8 cellular contexts compared by ENCODE assay signal in genomic region chr5:176543428-176544182, GRCh38. TPM values are rescaled to one million over a fixed set of nuclear protein-coding genes. Genes with fewer than 3 reads are reported as not detected.
A peak's percentile ranks its signal among the peaks of the same experiment; 100 is the strongest.
DNase-seq lines count a peak whose midpoint lies in the region; ATAC-seq, FAIRE-seq and TF ChIP-seq lines count a peak whose summit lies in the region.

No MANE protein-coding gene starts in this region.

- TF ChIP-seq RAD21 in HepG2 (CRISPR knock-in tag; IDR thresholded peaks at IDR 0.05), result no peak

- H3K27ac ChIP-seq in colonic mucosa (peak overlapping the region; percentile 99), HepG2 (ENCODE audit: extremely low read length, insufficient read depth, low read length) (no peak overlapping the region)

- peak; percentile 61 for DNase-seq in NK-92 treated with Interleukin-12 subunit alpha and Interleukin-12 subunit beta, amount 100 ng/mL, for 24 hours (lab: John Stamatoyannopoulos, UW)
- DNase-seq in NK-92 (lab: John Stamatoyannopoulos, UW; ENCODE audit: unreplicated experiment) (no peak), NCI-H2196 treated with DMSO at 0.1 percent for 48 hours (lab: John Stamatoyannopoulos, UW; ENCODE audit: unreplicated experiment) (peak; percentile 57), colonic mucosa (peak; percentile 84), HepG2 (ENCODE audit: low spot score) (no peak)
- peak; percentile 82 for DNase-seq in activated CD4-positive, CD25-positive, alpha-beta regulatory T cell treated with anti-CD3 and anti-CD28 coated beads, Interleukin-2, amount 50 U/mL, for 72 hours
- peak in 2 of 3 experiments; percentile 50 to 64 for DNase-seq in stimulated activated CD4-positive, alpha-beta T cell treated with anti-CD3 and anti-CD28 coated beads, TNF-alpha, amount 100 ng/mL, for 4 hours (ENCODE audit: low read depth in 3 of 3)

- no TSS peak for BruUV-seq in HepG2 (replicated peaks; lab: Mats Ljungman, UMichigan)

- CTCF ChIA-PET in HepG2 (lab: Yijun Ruan, JAX; ENCODE audit: low intra/inter-chr PET ratio, low total read pairs), result no interaction called here

- no peaks in the 10 kb centered on the region for H4K20me1 ChIP-seq in HepG2 (ENCODE audit: insufficient read depth, low read length)

- H3K4me2 ChIP-seq in HepG2 (ENCODE audit: low read depth, low read length), result peak overlapping the region; percentile 93

- WGBS in HepG2 (ENCODE audit: low lambda C conversion rate), result 0% methylated on average over 7 of the region's 63 CpGs

- H3K36me3 ChIP-seq in colonic mucosa (no peaks in the 10 kb centered on the region), HepG2 (replicated peaks in 1 of 2; ENCODE audit: control insufficient read depth in 1 of 2, insufficient read depth in 2 of 2, low read length in 2 of 2) (no peaks in the 10 kb centered on the region)

- no peak for TF ChIP-seq CTCF in colonic mucosa (IDR thresholded peaks at IDR 0.05)
- 0 out of 2 replicates have a peak, but pooled peaks have one; percentile 6 for TF ChIP-seq CTCF in HepG2 (CRISPR knock-in tag; IDR thresholded peaks at IDR 0.05)

- TF ChIP-seq EP300 in HepG2 (IDR thresholded peaks at IDR 0.05; ENCODE audit: low read depth in 2 of 2, low read length in 2 of 2) (no peak), HepG2 (CRISPR knock-in tag; IDR thresholded peaks at IDR 0.05; ENCODE audit: borderline replicate concordance) (no peak)

- ATAC-seq in HG03039 (IDR thresholded peaks at IDR 0.05; ENCODE audit: unreplicated experiment) (peak; percentile 48), HepG2 (peak; percentile 39)

- H3K9me3 ChIP-seq in colonic mucosa (no peaks in the 10 kb centered on the region), HepG2 (ENCODE audit: low read length) (no peaks in the 10 kb centered on the region)

- H3K9ac ChIP-seq in colonic mucosa (ENCODE audit: low read depth in 2 of 2, low read length in 2 of 2) (peak overlapping the region; percentile 94 to 98), HepG2 (ENCODE audit: insufficient read depth, low read depth, low read length) (peak overlapping the region; percentile 74)

- H3K4me3 ChIP-seq in colonic mucosa, result peak overlapping the region; percentile 61
- H3K4me3 ChIP-seq in HepG2 (replicated peaks in 1 of 3; ENCODE audit: insufficient read depth in 1 of 3, low read depth in 2 of 3, low read length in 3 of 3), result peak overlapping the region; percentile 66 to 77 (median 72)

- POLR2A ChIA-PET in HepG2 (lab: Yijun Ruan, JAX), result interaction anchor here (1.2 to 9.7 kb wide), 6 partner anchors 7 to 543 kb away, joined by 3 to 212 read pairs (median 4); partner anchors contain the start of genes CLTB, FAF2, FGFR4 and HIGD2A

- FAIRE-seq in HepG2 (lab: Jason Lieb, UNC), result no peak

- H3K79me2 ChIP-seq in HepG2 (ENCODE audit: insufficient read depth, low read length), result no peaks in the 10 kb centered on the region

- in situ Hi-C loops in HepG2 (cut with HindIII; ENCODE audit: extremely low pct_ligation_motif_present, low pct_unique_long_range_greater_than_20kb), result loop anchor here (25.0 kb wide), 1 partner anchor 819 kb away; the partner anchor contains the start of genes LMAN2 and RGS14

- H3K4me1 ChIP-seq in colonic mucosa (peaks cover 27% of the 10 kb centered on the region), HepG2 (ENCODE audit: insufficient read depth, low read length) (peaks cover 86% of the 10 kb centered on the region)

- intact Hi-C loops in colonic mucosa (cut with DNase I) (no loop called here), HepG2 (cut with micrococcal nuclease; ENCODE audit: unreplicated experiment) (no loop called here)

- no peak for TF ChIP-seq POLR2A in HepG2 (IDR thresholded peaks at IDR 0.05; ENCODE audit: insufficient read depth in 1 of 2, low read depth in 2 of 2, low read length in 2 of 2)

- peak overlapping the region; percentile 62 for H2AFZ ChIP-seq in HepG2 (ENCODE audit: low read length)

- H3K27me3 ChIP-seq in colonic mucosa, result no peaks in the 10 kb centered on the region
- no peaks in the 10 kb centered on the region for H3K27me3 ChIP-seq in HepG2 (ENCODE audit: control insufficient read depth in 1 of 2, insufficient read depth in 2 of 2, low read length in 2 of 2)

TF ChIP-seq in HepG2, 621 proteins besides CTCF, POLR2A, EP300 and RAD21 (continues in another document):
- TF ChIP-seq ZNF800 (CRISPR knock-in tag; IDR thresholded peaks at IDR 0.05), result 0 out of 2 replicates have a peak, but pooled peaks have one; percentile 42

RNA-seq across cellular contexts. Expression of gene CDHR2, which starts 5.5 kb away (rescaled TPM):
- 10 to 100 TPM; 42.8 to 60.2 TPM for total RNA-seq in colonic mucosa
- 7.8 and 17.9 TPM in 2 replicates for total RNA-seq in HepG2 (2016; rRNA removed; fragmentation: Illumina TruSeq; extraction: Trizol)
- 3.8 and 4.0 TPM in 2 replicates for total RNA-seq in HepG2 (2016; cell fraction: cytosol; rRNA removed; fragmentation: Illumina TruSeq; extraction: Trizol; ENCODE audit: low read depth)
- total RNA-seq in HepG2 (2016; cell fraction: insoluble cytoplasmic fraction; rRNA removed; fragmentation: Illumina TruSeq; extraction: Trizol), result 5.3 and 18.3 TPM in 2 replicates
- 7.4 and 8.2 TPM in 2 replicates for total RNA-seq in HepG2 (2016; cell fraction: membrane; rRNA removed; fragmentation: Illumina TruSeq; extraction: Trizol)
- total RNA-seq in HepG2 (2016; cell fraction: nucleus; rRNA removed; fragmentation: Illumina TruSeq; extraction: Trizol), result 19.1 and 22.7 TPM in 2 replicates
- polyA plus RNA-seq in HepG2 (2011; rRNA removed), result 20.9 and 27.3 TPM in 2 replicates
- 14.0 and 14.6 TPM in 2 replicates for polyA plus RNA-seq in HepG2 (2011; cell fraction: cytosol; rRNA removed)
- polyA plus RNA-seq in HepG2 (2011; cell fraction: nucleus; rRNA removed), result 70.0 and 99.3 TPM in 2 replicates
- polyA plus RNA-seq in HepG2 (2012), result 15.8 and 16.5 TPM in 2 replicates
- 2.7 and 3.5 TPM in 2 replicates for polyA plus RNA-seq in HepG2 (2016; cell fraction: cytosol; fragmentation: Illumina TruSeq; extraction: Trizol; ENCODE audit: low read depth)
- polyA plus RNA-seq in HepG2 (2016; cell fraction: insoluble cytoplasmic fraction; fragmentation: Illumina TruSeq; extraction: Trizol; ENCODE audit: low read depth), result 6.8 and 7.1 TPM in 2 replicates
- polyA plus RNA-seq in HepG2 (2016; cell fraction: membrane; fragmentation: Illumina TruSeq; extraction: Trizol; ENCODE audit: low read depth), result 4.6 and 6.1 TPM in 2 replicates
- polyA plus RNA-seq in HepG2 (2016; cell fraction: nucleus; fragmentation: Illumina TruSeq; extraction: Trizol; ENCODE audit: insufficient read depth, low read depth), result 48.7 and 52.7 TPM in 2 replicates
- 0.07 and 41.0 TPM in 2 replicates for polyA minus RNA-seq in HepG2 (2011; rRNA and poly(A)+ RNA removed; ENCODE audit: low replicate concordance)
- polyA minus RNA-seq in HepG2 (2011; cell fraction: cytosol; rRNA and poly(A)+ RNA removed), result 12.1 and 12.2 TPM in 2 replicates
- 15.5 and 15.7 TPM in 2 replicates for polyA minus RNA-seq in HepG2 (2011; cell fraction: nucleus; rRNA and poly(A)+ RNA removed)

RNA-seq across cellular contexts. Expression of gene RNF44, which starts 6.4 kb away (rescaled TPM):
- 10 to 100 TPM; 58.2 to 67.5 TPM for total RNA-seq in colonic mucosa
- total RNA-seq in HepG2 (2016; rRNA removed; fragmentation: Illumina TruSeq; extraction: Trizol), result 5.1 and 9.2 TPM in 2 replicates
- 7.2 and 9.4 TPM in 2 replicates for total RNA-seq in HepG2 (2016; cell fraction: cytosol; rRNA removed; fragmentation: Illumina TruSeq; extraction: Trizol; ENCODE audit: low read depth)
- 4.4 and 8.7 TPM in 2 replicates for total RNA-seq in HepG2 (2016; cell fraction: insoluble cytoplasmic fraction; rRNA removed; fragmentation: Illumina TruSeq; extraction: Trizol)
- 7.2 and 9.8 TPM in 2 replicates for total RNA-seq in HepG2 (2016; cell fraction: membrane; rRNA removed; fragmentation: Illumina TruSeq; extraction: Trizol)
- 9.4 and 17.1 TPM in 2 replicates for total RNA-seq in HepG2 (2016; cell fraction: nucleus; rRNA removed; fragmentation: Illumina TruSeq; extraction: Trizol)
- 16.8 and 19.1 TPM in 2 replicates for polyA plus RNA-seq in HepG2 (2011; rRNA removed)
- 6.8 and 9.5 TPM in 2 replicates for polyA plus RNA-seq in HepG2 (2011; cell fraction: cytosol; rRNA removed)
- polyA plus RNA-seq in HepG2 (2011; cell fraction: nucleus; rRNA removed), result 134 and 149 TPM in 2 replicates
- polyA plus RNA-seq in HepG2 (2012), result 37.8 and 52.8 TPM in 2 replicates
- 2.3 and 2.5 TPM in 2 replicates for polyA plus RNA-seq in HepG2 (2016; cell fraction: cytosol; fragmentation: Illumina TruSeq; extraction: Trizol; ENCODE audit: low read depth)
- 15.8 and 20.6 TPM in 2 replicates for polyA plus RNA-seq in HepG2 (2016; cell fraction: insoluble cytoplasmic fraction; fragmentation: Illumina TruSeq; extraction: Trizol; ENCODE audit: low read depth)
- polyA plus RNA-seq in HepG2 (2016; cell fraction: membrane; fragmentation: Illumina TruSeq; extraction: Trizol; ENCODE audit: low read depth), result 9.4 and 9.7 TPM in 2 replicates
- polyA plus RNA-seq in HepG2 (2016; cell fraction: nucleus; fragmentation: Illumina TruSeq; extraction: Trizol; ENCODE audit: insufficient read depth, low read depth), result 52.0 and 60.3 TPM in 2 replicates
- 18.3 and 21.3 TPM in 2 replicates for polyA minus RNA-seq in HepG2 (2011; rRNA and poly(A)+ RNA removed; ENCODE audit: low replicate concordance)
- polyA minus RNA-seq in HepG2 (2011; cell fraction: cytosol; rRNA and poly(A)+ RNA removed), result 16.1 and 19.0 TPM in 2 replicates
- 28.3 and 33.1 TPM in 2 replicates for polyA minus RNA-seq in HepG2 (2011; cell fraction: nucleus; rRNA and poly(A)+ RNA removed)

Comparison
In these comparisons a context has a peak if more than half of its experiments do, and no peak if none do; other contexts are left out.
1. DNase-seq: peak in NK-92 treated with Interleukin-12 subunit alpha and Interleukin-12 subunit beta, amount 100 ng/mL, for 24 hours (single experiment), NCI-H2196 treated with DMSO at 0.1 percent for 48 hours (single experiment), activated CD4-positive, CD25-positive, alpha-beta regulatory T cell treated with anti-CD3 and anti-CD28 coated beads, Interleukin-2, amount 50 U/mL, for 72 hours (single experiment), colonic mucosa (single experiment) and stimulated activated CD4-positive, alpha-beta T cell treated with anti-CD3 and anti-CD28 coated beads, TNF-alpha, amount 100 ng/mL, for 4 hours (2 of 3); none in NK-92 (single experiment) and HepG2 (single experiment).